ENCODE assay signal across 24 cellular contexts in the genomic region with DNA sequence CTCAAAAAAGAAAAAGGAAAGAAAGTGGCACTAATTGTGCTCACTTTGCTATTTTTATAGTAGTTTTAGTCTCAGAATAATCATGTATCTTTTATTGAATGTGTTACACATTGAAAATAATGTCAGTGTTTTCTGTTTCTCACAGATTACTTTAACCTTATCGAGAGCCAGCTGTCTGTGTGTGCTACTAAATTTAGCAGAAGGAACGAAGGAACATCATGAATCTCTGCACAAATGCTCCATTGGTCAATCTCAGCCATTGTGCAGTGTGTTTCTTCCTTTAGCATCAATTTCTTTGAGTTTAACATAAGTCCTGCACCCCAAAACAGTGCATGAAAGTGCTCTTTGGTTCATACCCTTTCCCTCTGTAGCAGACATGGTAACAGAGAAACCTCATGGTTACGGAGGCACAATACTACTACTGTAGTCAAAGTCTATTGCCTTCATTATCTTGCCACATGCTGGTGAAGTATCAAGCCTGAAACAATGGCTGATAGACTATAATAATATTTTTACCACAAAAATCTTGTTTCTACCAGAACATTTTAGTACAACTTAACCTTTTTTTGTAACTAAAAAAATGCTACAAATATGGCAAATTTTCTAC.
"Had no signal": no experiment of that assay in that cellular context is flagged by ENCODE, and none has a peak within 500 bp of the region (broad histone marks: within the 10 kb centered on the region; RNA-seq: fewer than 3 reads in every experiment).

No MANE protein-coding gene starts in this region.

- H3K27me3 Mint-ChIP-seq: IgD-negative memory B cell had no signal

- H3K36me3 Mint-ChIP-seq: IgD-negative memory B cell, T-cell had no signal

- H3K4me2 ChIP-seq: SK-N-SH had no signal

- FAIRE-seq: HTR-8/SVneo, RCC 7860 had no signal

- H3K4me3 Mint-ChIP-seq: IgD-negative memory B cell, T-cell had no signal

- H3K27ac ChIP-seq: HL-60, RWPE1, SJSA1 had no signal

- H3K36me3 ChIP-seq: SJSA1 had no signal

- H3K9me3 Mint-ChIP-seq: T-cell had no signal

- ATAC-seq: T-cell had no signal

- H3K27ac Mint-ChIP-seq: IgD-negative memory B cell, T-cell had no signal

- H3K4me1 ChIP-seq: SJSA1 had no signal

- DNase-seq: KBM-7, MV-4-11, NCI-H1048, NCI-H1105, NCI-H1417, NCI-H1436 treated with DMSO at 0.1 percent for 48 hours, NCI-H1694, NCI-H1930, NCI-H2081, NCI-H2107, NCI-H2227 treated with DMSO at 0.1 percent for 48 hours, NCI-H524, NCI-H526 treated with DMSO at 0.1 percent for 48 hours, NCI-H748 treated with DMSO at 0.1 percent for 48 hours, SHP77 treated with DMSO at 0.1 percent for 48 hours, SK-N-SH, SW 1271, T-cell had no signal

- H3K4me1 Mint-ChIP-seq: IgD-negative memory B cell, T-cell had no signal

- H3K9ac ChIP-seq: SK-N-SH had no signal

- H3K9me3 ChIP-seq: SJSA1, SK-N-SH had no signal

- H3K27me3 ChIP-seq: SJSA1 had no signal

- H3K4me3 ChIP-seq: SJSA1 had no signal
